In the genomic region with DNA sequence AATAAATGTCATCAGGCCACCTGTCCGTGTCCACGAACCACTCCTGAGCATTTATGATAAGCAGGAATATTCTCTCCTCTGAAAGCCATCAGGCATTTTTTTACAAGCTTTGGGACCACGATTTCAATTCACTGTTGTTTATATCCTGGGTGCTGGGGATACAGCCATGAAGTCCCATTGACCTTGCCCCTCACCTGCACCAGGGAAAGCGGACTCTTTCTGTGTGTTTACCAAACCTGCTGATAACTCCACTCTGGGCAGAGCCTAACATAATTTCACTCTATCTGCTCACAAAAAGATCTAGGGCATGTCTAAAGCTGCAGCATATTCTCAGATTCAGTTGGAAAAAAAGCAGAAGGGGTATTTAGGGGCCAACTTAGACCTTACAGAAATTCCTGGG, we compare ENCODE assay signal across 20 cellular contexts. TPM values are rescaled to one million over a fixed set of nuclear protein-coding genes. Genes with fewer than 3 reads are reported as not detected.
"Had no signal": no experiment of that assay in that cellular context is flagged by ENCODE, and none has a peak within 500 bp of the region (broad histone marks: within the 10 kb centered on the region; RNA-seq: fewer than 3 reads in every experiment).

No MANE protein-coding gene starts in this region.

- DNase-seq: activated CD4-positive, alpha-beta T cell treated with anti-CD3 and anti-CD28 coated beads, Interleukin-2, amount 50 U/mL, for 1 hour; activated CD4-positive, CD25-positive, alpha-beta regulatory T cell; activated CD8-positive, alpha-beta memory T cell treated with anti-CD3 and anti-CD28 coated beads for 24 hours; activated gamma-delta T cell; amygdala; cortex of kidney; effector memory CD4-positive, alpha-beta T cell; gastrocnemius medialis; heart left ventricle; islet precursor cell; mesenchymal stem cell; SW 1271; tibial artery had no signal

- H3K4me3 ChIP-seq: gastrocnemius medialis, heart left ventricle, tibial artery had no signal

- H3K9me3 Mint-ChIP-seq: central memory CD8-positive, alpha-beta T cell; T-helper 2 cell treated with Interferon-gamma antibody and Interleukin-4, amounts not matched to agents 5 μg/mL and 100 μg/mL, for 36 hours had no signal

- H3K27me3 ChIP-seq: gastrocnemius medialis, heart left ventricle had no signal

- H3K27ac ChIP-seq: gastrocnemius medialis, heart left ventricle, tibial artery had no signal

- H3K27ac Mint-ChIP-seq: brain; T-helper 2 cell treated with Interferon-gamma antibody and Interleukin-4, amounts not matched to agents 5 μg/mL and 100 μg/mL, for 36 hours had no signal

- FAIRE-seq: urothelium cell line had no signal

- H3K4me3 Mint-ChIP-seq: brain; central memory CD8-positive, alpha-beta T cell; T-helper 2 cell treated with Interferon-gamma antibody and Interleukin-4, amounts not matched to agents 5 μg/mL and 100 μg/mL, for 36 hours had no signal

- H3K9me3 ChIP-seq: gastrocnemius medialis, tibial artery had no signal

- H3K36me3 ChIP-seq: gastrocnemius medialis, heart left ventricle, tibial artery had no signal

- H3K4me1 Mint-ChIP-seq: central memory CD8-positive, alpha-beta T cell had no signal

- ATAC-seq: gastrocnemius medialis, heart left ventricle had no signal

RNA-seq across cellular contexts. Expression of gene DNASE1L3, which starts 4.8 kb away (rescaled TPM):
- total RNA-seq: activated naive CD4-positive, alpha-beta T cell treated with anti-CD3 and anti-CD28 coated beads, Interleukin-2, amount 50 U/mL, for 72 hours; osteocyte had no signal
- polyA plus RNA-seq: neural cell had no signal
